Comparison of ENCODE assay signal across 9 cellular contexts in the genomic region with DNA sequence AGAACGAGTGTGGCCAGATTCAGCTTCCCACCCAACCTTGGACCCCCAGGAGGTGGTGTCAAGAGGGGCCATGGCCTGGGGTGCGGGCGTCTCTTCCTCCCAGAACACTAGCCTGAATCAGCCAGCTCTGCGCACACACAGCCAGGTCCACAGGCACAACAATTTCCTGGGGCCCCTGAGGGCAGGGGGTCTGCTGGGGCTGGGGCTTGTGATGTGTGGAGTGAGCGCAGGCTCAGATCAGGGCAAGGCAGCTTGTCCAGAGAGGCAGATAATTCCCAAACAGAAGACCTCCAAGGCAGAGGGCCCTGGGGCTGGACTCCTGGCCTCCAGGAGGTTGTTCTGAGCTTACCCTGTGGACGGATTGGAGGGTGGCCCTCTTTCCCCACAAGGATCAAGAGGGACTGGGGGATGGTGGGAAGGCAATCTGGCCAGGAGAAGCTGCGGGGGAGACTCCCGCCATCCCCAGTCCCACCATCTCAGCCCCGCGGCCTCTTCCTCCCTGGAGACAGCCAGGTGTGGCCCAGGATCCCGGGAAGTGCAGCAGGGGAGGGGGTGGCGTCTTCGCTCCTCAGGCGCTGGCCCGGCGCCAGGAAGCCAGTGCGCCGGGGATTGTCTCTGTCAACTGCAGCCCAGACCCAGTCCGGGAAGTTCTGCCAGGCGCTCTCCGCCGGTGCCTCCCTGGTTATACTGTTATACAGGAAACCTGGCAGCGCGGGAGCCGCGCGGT. TPM values are rescaled to one million over a fixed set of nuclear protein-coding genes. Genes with fewer than 3 reads are reported as not detected.
DNase-seq lines count a peak whose midpoint lies in the region; ATAC-seq and TF ChIP-seq lines count a peak whose summit lies in the region.
"Had no signal": no experiment of that assay in that cellular context is flagged by ENCODE, and none has a peak within 500 bp of the region (broad histone marks: within the 10 kb centered on the region; RNA-seq: fewer than 3 reads in every experiment).

No MANE protein-coding gene starts in this region.

- peak; percentile 71 for DNase-seq in ELF-1 (ENCODE audit: low read depth, low spot score)
- peak; percentile 42 for DNase-seq in NCI-H2171 treated with DMSO at 0.1 percent for 48 hours (lab: John Stamatoyannopoulos, UW)
- DNase-seq in chondrocyte (ENCODE audit: low spot score) = no peak
- peak; percentile 35 for DNase-seq in nephron progenitor cell
- DNase-seq in middle frontal gyrus (ENCODE audit: extremely low spot score, low spot score) = no peak
- DNase-seq: stimulated activated CD4-positive, alpha-beta T cell treated with anti-CD3 and anti-CD28 coated beads, Interleukin-4, amount 100 ng/mL, for 4 hours had no signal

- H3K27ac Mint-ChIP-seq in chondrocyte (ENCODE audit: unreplicated experiment) (no peak overlapping the region), nephron progenitor cell (no peak overlapping the region)

- H3K4me3 Mint-ChIP-seq in chondrocyte (ENCODE audit: unreplicated experiment) (peak overlapping the region; percentile 51), nephron progenitor cell (peak overlapping the region; percentile 62)

- H3K27me3 Mint-ChIP-seq in chondrocyte (ENCODE audit: low read depth) (peaks cover 56% of the 10 kb centered on the region), nephron progenitor cell (ENCODE audit: low read depth, poor library complexity) (peaks cover 98% of the 10 kb centered on the region)

- H3K36me3 Mint-ChIP-seq in chondrocyte (ENCODE audit: low read depth) (no peaks in the 10 kb centered on the region), nephron progenitor cell (ENCODE audit: low read depth) (no peaks in the 10 kb centered on the region)

- H3K4me1 Mint-ChIP-seq in chondrocyte (ENCODE audit: low read depth) (peaks cover 22% of the 10 kb centered on the region), nephron progenitor cell (peaks cover 16% of the 10 kb centered on the region)

- no peak for ATAC-seq in HG02852 (IDR thresholded peaks at IDR 0.05; ENCODE audit: unreplicated experiment)
- no peak for ATAC-seq in HG03025 (IDR thresholded peaks at IDR 0.05; ENCODE audit: low FRiP score, unreplicated experiment)
- no peak for ATAC-seq in GM19035 (IDR thresholded peaks at IDR 0.05; ENCODE audit: unreplicated experiment)

- no peaks in the 10 kb centered on the region for H3K9me3 Mint-ChIP-seq in chondrocyte (ENCODE audit: low read depth)
- H3K9me3 Mint-ChIP-seq in nephron progenitor cell = no peaks in the 10 kb centered on the region

- no peak for TF ChIP-seq CTCF in chondrocyte (IDR thresholded peaks at IDR 0.05)
- no peak for TF ChIP-seq CTCF in nephron progenitor cell (IDR thresholded peaks at IDR 0.05)

RNA-seq across cellular contexts. Expression of gene AMZ2, which starts 52.0 kb away (rescaled TPM):
- 66.5 to 80.4 TPM (median 78.2 TPM) in 3 replicates for total RNA-seq in chondrocyte

Comparison
In these comparisons a context has a peak if more than half of its experiments do, and no peak if none do; other contexts are left out.
1. DNase-seq: peak in ELF-1 (single experiment), NCI-H2171 treated with DMSO at 0.1 percent for 48 hours (single experiment) and nephron progenitor cell (single experiment); none in chondrocyte (single experiment) and middle frontal gyrus (single experiment).